Comparison of ENCODE assay signal across 8 cellular contexts in the genomic region with DNA sequence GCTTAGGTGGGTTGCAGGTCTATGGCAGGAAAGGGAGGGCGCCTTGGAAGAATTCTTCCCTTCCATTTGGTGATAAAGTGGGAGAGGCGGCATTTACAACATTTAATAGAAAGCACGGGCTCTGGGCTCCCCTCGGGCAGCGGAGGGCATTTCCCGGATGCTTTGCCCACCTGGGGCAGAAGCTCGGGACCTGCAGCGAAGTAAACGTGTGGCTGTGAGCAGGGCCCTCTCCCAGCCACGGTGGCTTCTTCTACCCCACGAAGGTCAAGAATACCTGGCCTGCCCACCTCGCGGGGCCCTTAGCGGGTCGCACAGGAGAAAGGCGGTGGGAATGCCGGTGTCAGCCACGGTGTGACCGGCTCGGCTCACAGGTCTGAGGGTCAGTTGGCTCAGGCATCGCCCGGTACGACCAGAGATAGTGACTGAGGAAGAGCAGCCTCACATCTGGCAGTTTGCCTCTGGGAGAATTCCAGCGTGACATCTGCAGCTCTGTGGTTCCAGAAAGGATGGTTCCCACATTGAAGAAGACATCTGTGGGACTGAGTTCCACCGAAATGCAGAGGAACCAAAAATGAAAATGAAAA. TPM values are rescaled to one million over a fixed set of nuclear protein-coding genes. Genes with fewer than 3 reads are reported as not detected.
DNase-seq lines count a peak whose midpoint lies in the region; ATAC-seq and TF ChIP-seq lines count a peak whose summit lies in the region.

No MANE protein-coding gene starts in this region.

- H3K27ac ChIP-seq in ACC112 (ENCODE audit: low read depth, low read length) (peak overlapping the region; percentile 96), mesendoderm (ENCODE audit: low read depth, low read length) (peak overlapping the region; percentile 56), transverse colon (peak overlapping the region; percentile 85 to 94 (median 90))

- H4K20me1 ChIP-seq in Loucy (ENCODE audit: insufficient read depth, low read length, poor library complexity, severe bottlenecking) = no peaks in the 10 kb centered on the region

- H3K18ac ChIP-seq in mesendoderm (ENCODE audit: low read length) = peak overlapping the region; percentile 62

- H3K79me1 ChIP-seq in mesendoderm (ENCODE audit: low read length) = peaks cover 5% of the 10 kb centered on the region

- ATAC-seq in GM18907 (IDR thresholded peaks at IDR 0.05; ENCODE audit: unreplicated experiment) = peak; percentile 37
- ATAC-seq in GM19035 (IDR thresholded peaks at IDR 0.05; ENCODE audit: unreplicated experiment) = no peak
- ATAC-seq in HG03280 (IDR thresholded peaks at IDR 0.05; ENCODE audit: unreplicated experiment) = no peak

- TF ChIP-seq CTCF in Loucy (conservative IDR thresholded peaks at IDR 0.05; ENCODE audit: low read length) (no peak), transverse colon (IDR thresholded peaks at IDR 0.05) (no peak)

- H3K36me3 ChIP-seq in ACC112 (ENCODE audit: insufficient read depth, low read length) = peaks cover 12% of the 10 kb centered on the region; the same call in 1 of the 2 replicates
- no peaks in the 10 kb centered on the region for H3K36me3 ChIP-seq in Loucy (ENCODE audit: insufficient read depth, low read length)
- no peaks in the 10 kb centered on the region for H3K36me3 ChIP-seq in mesendoderm (ENCODE audit: control insufficient read depth, insufficient read depth, low read length)
- no peaks in the 10 kb centered on the region for H3K36me3 ChIP-seq in transverse colon

- no peak overlapping the region for H3K4ac ChIP-seq in mesendoderm (ENCODE audit: low read depth, low read length)

- H2BK120ac ChIP-seq in mesendoderm (ENCODE audit: low read depth, low read length) = no peak overlapping the region

- H3K9ac ChIP-seq in Loucy (ENCODE audit: low read depth, low read length, poor library complexity, severe bottlenecking) = peak overlapping the region; percentile 71
- peak overlapping the region; percentile 80 for H3K9ac ChIP-seq in mesendoderm (ENCODE audit: low read length)

- peak; percentile 33 for DNase-seq in mesendoderm
- DNase-seq in transverse colon = peak; percentile 55

- H3K9me2 ChIP-seq in Loucy (replicated peaks; ENCODE audit: low read depth, low read length) = no peaks in the 10 kb centered on the region

- no peak for TF ChIP-seq POLR2A in transverse colon (IDR thresholded peaks at IDR 0.05)

- no peak overlapping the region for H2AK5ac ChIP-seq in mesendoderm (ENCODE audit: low read length)

- H2AFZ ChIP-seq in ACC112 (ENCODE audit: low read length, unreplicated experiment) (peak overlapping the region; percentile 44), Loucy (ENCODE audit: low read length) (peak overlapping the region; percentile 85)

- H3K4me3 Mint-ChIP-seq in dendritic cell treated with granulocyte-macrophage colony-stimulating factor and Interleukin-4, amounts not matched to agents 40 ng/mL and 50 ng/mL, for 4 days = peak overlapping the region; percentile 88

- H3K27me3 Mint-ChIP-seq in dendritic cell treated with granulocyte-macrophage colony-stimulating factor and Interleukin-4, amounts not matched to agents 40 ng/mL and 50 ng/mL, for 4 days = peaks cover 3% of the 10 kb centered on the region

- peaks cover 6% of the 10 kb centered on the region for H3K36me3 Mint-ChIP-seq in dendritic cell treated with granulocyte-macrophage colony-stimulating factor and Interleukin-4, amounts not matched to agents 40 ng/mL and 50 ng/mL, for 4 days (ENCODE audit: low read depth)

- H3K4me1 Mint-ChIP-seq in dendritic cell treated with granulocyte-macrophage colony-stimulating factor and Interleukin-4, amounts not matched to agents 40 ng/mL and 50 ng/mL, for 4 days (ENCODE audit: low read depth) = peaks cover 61% of the 10 kb centered on the region

- WGBS in mesendoderm (ENCODE audit: extremely low coverage, insufficient coverage, low lambda C conversion rate) = no CpG with 5 or more reads among the region's 25 CpGs
- WGBS in transverse colon (ENCODE audit: low coverage in 1 of 2), 2 donors = 4 to 16% methylated on average over 2 to 21 of the region's 25 CpGs

- H2BK15ac ChIP-seq in mesendoderm (replicated peaks; ENCODE audit: low read depth) = no peak overlapping the region

- H4K5ac ChIP-seq in mesendoderm (ENCODE audit: low read length) = no peak overlapping the region

- in situ Hi-C loops in transverse colon (cut with MboI; ENCODE audit: low pct_ligation_motif_present in 1 of 4, low pct_unique_long_range_greater_than_20kb in 1 of 4, low sequenced_read_pairs in 3 of 4) = loop anchor here in 1 of 4 donors (25.0 kb wide), 1 partner anchor 495 kb away; no protein-coding TSS in a partner anchor

- no peaks in the 10 kb centered on the region for H3K9me3 Mint-ChIP-seq in dendritic cell treated with granulocyte-macrophage colony-stimulating factor and Interleukin-4, amounts not matched to agents 40 ng/mL and 50 ng/mL, for 4 days

- peak overlapping the region; percentile 34 for H3K23ac ChIP-seq in mesendoderm (ENCODE audit: low read length)

- intact Hi-C loops in dendritic cell treated with granulocyte-macrophage colony-stimulating factor and Interleukin-4, amounts not matched to agents 40 ng/mL and 50 ng/mL, for 4 days (cut with micrococcal nuclease) = no loop called here
- intact Hi-C loops in transverse colon (cut with DNase I; ENCODE audit: low total_unique reads) = no loop called here

- H3F3A ChIP-seq in Loucy (ENCODE audit: low read depth) = no peaks in the 10 kb centered on the region

- peaks cover 54% of the 10 kb centered on the region for H3K4me1 ChIP-seq in ACC112 (ENCODE audit: control insufficient read depth, insufficient read depth, low read length, unreplicated experiment)
- H3K4me1 ChIP-seq in Loucy (ENCODE audit: insufficient read depth, low read length, poor library complexity, severe bottlenecking) = peaks cover 43% of the 10 kb centered on the region
- peaks cover 5% of the 10 kb centered on the region for H3K4me1 ChIP-seq in mesendoderm (ENCODE audit: control insufficient read depth, low read depth, low read length)
- peaks cover 6 to 17% (median 11%) of the 10 kb centered on the region in 4 donors for H3K4me1 ChIP-seq in transverse colon

- H3K27me3 ChIP-seq in ACC112 (ENCODE audit: insufficient read depth, low read length) = no peaks in the 10 kb centered on the region
- no peaks in the 10 kb centered on the region for H3K27me3 ChIP-seq in Loucy (ENCODE audit: insufficient read depth, low read length, poor library complexity, severe bottlenecking)
- no peaks in the 10 kb centered on the region for H3K27me3 ChIP-seq in mesendoderm (ENCODE audit: insufficient read depth, low read length, poor library complexity)
- no peaks in the 10 kb centered on the region for H3K27me3 ChIP-seq in transverse colon

- peaks cover 51% of the 10 kb centered on the region for H3K79me2 ChIP-seq in ACC112 (ENCODE audit: control insufficient read depth, insufficient read depth, low read length, unreplicated experiment)
- no peaks in the 10 kb centered on the region for H3K79me2 ChIP-seq in Loucy (ENCODE audit: insufficient read depth, low read length)
- peaks cover 10% of the 10 kb centered on the region for H3K79me2 ChIP-seq in mesendoderm (ENCODE audit: control insufficient read depth, insufficient read depth, low read length)

- H4K8ac ChIP-seq in mesendoderm (ENCODE audit: low read depth, low read length) = no peak overlapping the region

- H3K4me3 ChIP-seq in ACC112 (ENCODE audit: low read depth, low read length) = peak overlapping the region; percentile 91
- peak overlapping the region; percentile 78 for H3K4me3 ChIP-seq in Loucy (ENCODE audit: low read length, poor library complexity, severe bottlenecking)
- H3K4me3 ChIP-seq in mesendoderm (ENCODE audit: low read length) = peak overlapping the region; percentile 52
- peak overlapping the region; percentile 62 to 89 (median 76) for H3K4me3 ChIP-seq in transverse colon

- H3K27ac Mint-ChIP-seq in dendritic cell treated with granulocyte-macrophage colony-stimulating factor and Interleukin-4, amounts not matched to agents 40 ng/mL and 50 ng/mL, for 4 days = peak overlapping the region; percentile 92

- no peaks in the 10 kb centered on the region for H3K9me3 ChIP-seq in Loucy (ENCODE audit: insufficient read depth, low read depth, low read length)
- no peaks in the 10 kb centered on the region for H3K9me3 ChIP-seq in transverse colon

- H3K56ac ChIP-seq in mesendoderm (ENCODE audit: low read length) = peak overlapping the region; percentile 87

- H3K4me2 ChIP-seq in Loucy (ENCODE audit: low read depth, low read length, poor library complexity, severe bottlenecking) (peak overlapping the region; percentile 90), mesendoderm (ENCODE audit: low read length) (peak overlapping the region; percentile 93)

- no peak for TF ChIP-seq EP300 in transverse colon (IDR thresholded peaks at IDR 0.05; ENCODE audit: low read depth)

- peak overlapping the region; percentile 20 for H2BK5ac ChIP-seq in mesendoderm (ENCODE audit: low read length)

RNA-seq across cellular contexts. Expression of gene F3, which starts 0.6 kb away (rescaled TPM):
- 11.9 TPM for polyA plus RNA-seq in mesendoderm (2013, experiment 1 of 2)
- 11.5 TPM for polyA plus RNA-seq in mesendoderm (2013, experiment 2 of 2)
- total RNA-seq in transverse colon = 100 to 1,000 TPM in 1 of 4 donors, 10 to 100 TPM in 3; 35.9 to 105 (median 59.3) TPM
